Comparison of ENCODE assay signal across 29 cellular contexts in genomic region chr2:238103465-238104070, GRCh38. TPM values are rescaled to one million over a fixed set of nuclear protein-coding genes. Genes with fewer than 3 reads are reported as not detected.
DNase-seq lines count a peak whose midpoint lies in the region; ATAC-seq, FAIRE-seq and TF ChIP-seq lines count a peak whose summit lies in the region.
"Had no signal": no experiment of that assay in that cellular context is flagged by ENCODE, and none has a peak within 500 bp of the region (broad histone marks: within the 10 kb centered on the region; RNA-seq: fewer than 3 reads in every experiment).

No MANE protein-coding gene starts in this region.

- H3K9ac ChIP-seq in kidney (ENCODE audit: low read length in 2 of 2): no peak overlapping the region

- H3K27me3 ChIP-seq in RWPE2 (ENCODE audit: insufficient read depth, poor library complexity, severe bottlenecking) (no peaks in the 10 kb centered on the region), stomach (peaks cover 0 to 9% (median 0%) of the 10 kb centered on the region in 3 donors)
- H3K27me3 ChIP-seq: breast epithelium, esophagus muscularis mucosa had no signal

- FAIRE-seq in kidney (lab: Jason Lieb, UNC): no peak
- FAIRE-seq: colon, G401.6, GM19239 had no signal

- no peak overlapping the region for H3K4me3 ChIP-seq in RWPE2 (ENCODE audit: severe bottlenecking)
- no peak overlapping the region for H3K4me3 ChIP-seq in kidney (ENCODE audit: low read length in 2 of 2)
- no peak overlapping the region for H3K4me3 ChIP-seq in stomach
- no peak overlapping the region for H3K4me3 ChIP-seq in foreskin fibroblast (ENCODE audit: low read depth in 1 of 2, low read length in 2 of 2)
- H3K4me3 ChIP-seq: breast epithelium, esophagus muscularis mucosa, left lung, psoas muscle had no signal

- peaks cover 5% of the 10 kb centered on the region for H3K4me1 Mint-ChIP-seq in activated naive CD8-positive, alpha-beta T cell treated with anti-CD3 and anti-CD28 coated beads, Interleukin-2, amount 10 ng/mL, durations not matched to agents 7 days and 5 days
- peaks cover 3% of the 10 kb centered on the region for H3K4me1 Mint-ChIP-seq in activated naive CD8-positive, alpha-beta T cell treated with anti-CD3 and anti-CD28 coated beads for 36 hours

- intact Hi-C loops in kidney (cut with DNase I): no loop called here
- intact Hi-C loops in stomach (cut with DNase I; ENCODE audit: low total_unique reads): no loop called here

- H3K4me1 ChIP-seq in RWPE2 (ENCODE audit: insufficient read depth, poor library complexity, severe bottlenecking) (no peaks in the 10 kb centered on the region), kidney (ENCODE audit: control insufficient read depth in 1 of 2, insufficient read depth in 1 of 2, low read depth in 1 of 2, low read length in 2 of 2) (peaks cover 0 to 6% of the 10 kb centered on the region in 2 donors), stomach (peaks cover 0 to 31% (median 13%) of the 10 kb centered on the region in 4 donors)
- H3K4me1 ChIP-seq: breast epithelium, left lung had no signal

- 84 to 94% (median 90%) methylated on average over 10 to 11 of the region's 11 CpGs for WGBS in stomach, 5 donors

- POLR2A ChIA-PET in activated naive CD8-positive, alpha-beta T cell treated with anti-CD3 and anti-CD28 coated beads, Interleukin-2, amount 10 ng/mL, durations not matched to agents 7 days and 5 days (lab: Charles Lee): no interaction called here

- H3K9me3 ChIP-seq in RWPE2 (ENCODE audit: severe bottlenecking) (no peaks in the 10 kb centered on the region), kidney (ENCODE audit: control insufficient read depth in 1 of 2, low read length in 2 of 2) (no peaks in the 10 kb centered on the region), stomach (no peaks in the 10 kb centered on the region)
- H3K9me3 ChIP-seq: breast epithelium, esophagus muscularis mucosa, left lung, psoas muscle had no signal

- no peak overlapping the region for H3K4me3 Mint-ChIP-seq in activated naive CD8-positive, alpha-beta T cell treated with anti-CD3 and anti-CD28 coated beads, Interleukin-2, amount 10 ng/mL, durations not matched to agents 7 days and 5 days
- no peak overlapping the region for H3K4me3 Mint-ChIP-seq in activated naive CD8-positive, alpha-beta T cell treated with anti-CD3 and anti-CD28 coated beads for 36 hours
- H3K4me3 Mint-ChIP-seq: activated CD4-positive, alpha-beta T cell treated with anti-CD3 and anti-CD28 coated beads, Interleukin-2, amount 10 ng/mL, durations not matched to agents 24 days and 14 days; immature natural killer cell had no signal

- no peaks in the 10 kb centered on the region for H3K36me3 ChIP-seq in RWPE2 (ENCODE audit: low read depth)
- H3K36me3 ChIP-seq in kidney (ENCODE audit: control insufficient read depth in 1 of 2, insufficient read depth in 2 of 2, low read length in 2 of 2): no peaks in the 10 kb centered on the region
- H3K36me3 ChIP-seq in stomach: no peaks in the 10 kb centered on the region
- H3K36me3 ChIP-seq: breast epithelium, esophagus muscularis mucosa, left lung, WERI-Rb-1 had no signal

- no peaks in the 10 kb centered on the region for H3K36me3 Mint-ChIP-seq in activated naive CD8-positive, alpha-beta T cell treated with anti-CD3 and anti-CD28 coated beads, Interleukin-2, amount 10 ng/mL, durations not matched to agents 7 days and 5 days
- peaks cover 4% of the 10 kb centered on the region for H3K36me3 Mint-ChIP-seq in activated naive CD8-positive, alpha-beta T cell treated with anti-CD3 and anti-CD28 coated beads for 36 hours
- H3K36me3 Mint-ChIP-seq: immature natural killer cell had no signal

- H3K27me3 Mint-ChIP-seq in activated naive CD8-positive, alpha-beta T cell treated with anti-CD3 and anti-CD28 coated beads, Interleukin-2, amount 10 ng/mL, durations not matched to agents 7 days and 5 days: no peaks in the 10 kb centered on the region
- H3K27me3 Mint-ChIP-seq in activated naive CD8-positive, alpha-beta T cell treated with anti-CD3 and anti-CD28 coated beads for 36 hours: no peaks in the 10 kb centered on the region
- H3K27me3 Mint-ChIP-seq: activated CD4-positive, alpha-beta T cell treated with anti-CD3 and anti-CD28 coated beads, Interleukin-2, amount 10 ng/mL, durations not matched to agents 24 days and 14 days had no signal

- no peak overlapping the region for H3K27ac ChIP-seq in RWPE2 (ENCODE audit: poor library complexity, severe bottlenecking)
- no peak overlapping the region for H3K27ac ChIP-seq in kidney (ENCODE audit: low read depth in 2 of 2, low read length in 2 of 2)
- H3K27ac ChIP-seq in stomach: no peak overlapping the region
- H3K27ac ChIP-seq: breast epithelium, esophagus muscularis mucosa, left lung, psoas muscle had no signal

- TF ChIP-seq CTCF in RWPE2 (IDR thresholded peaks at IDR 0.05; ENCODE audit: poor library complexity, severe bottlenecking) (no peak), kidney (IDR thresholded peaks at IDR 0.05; ENCODE audit: borderline replicate concordance, extremely low read depth, insufficient read depth) (no peak), stomach (IDR thresholded peaks at IDR 0.05) (no peak), foreskin fibroblast (IDR thresholded peaks at IDR 0.05; ENCODE audit: low read depth, low read length) (no peak)

- no peak for TF ChIP-seq POLR2A in stomach (IDR thresholded peaks at IDR 0.05)

- DNase-seq in activated naive CD8-positive, alpha-beta T cell treated with anti-CD3 and anti-CD28 coated beads, Interleukin-2, amount 10 ng/mL, durations not matched to agents 7 days and 5 days: peak; percentile 27
- no peak for DNase-seq in activated naive CD8-positive, alpha-beta T cell treated with anti-CD3 and anti-CD28 coated beads for 36 hours
- peak; percentile 47 for DNase-seq in RWPE2 (ENCODE audit: low spot score)
- DNase-seq in kidney: peak; percentile 59
- DNase-seq in stomach: peak; percentile 23
- DNase-seq in foreskin fibroblast: no peak
- no peak for DNase-seq in activated gamma-delta T cell (lab: John Stamatoyannopoulos, UW)
- DNase-seq in NCI-H2196 treated with DMSO at 0.1 percent for 48 hours (lab: John Stamatoyannopoulos, UW; ENCODE audit: unreplicated experiment): no peak
- DNase-seq: activated CD4-positive, alpha-beta T cell treated with anti-CD3 and anti-CD28 coated beads, Interleukin-2, amount 10 ng/mL, durations not matched to agents 24 days and 14 days; amygdala; foreskin melanocyte; immature natural killer cell; mesendoderm; NCI-H1092; NCI-H1930; NCI-H526; NK-92 treated with Interleukin-12 subunit alpha and Interleukin-12 subunit beta, amount 100 ng/mL, for 24 hours; PC-3; SW 1271; T1000; WERI-Rb-1 had no signal

- no peak for TF ChIP-seq EP300 in stomach (IDR thresholded peaks at IDR 0.05)

- H3K27ac Mint-ChIP-seq in activated naive CD8-positive, alpha-beta T cell treated with anti-CD3 and anti-CD28 coated beads, Interleukin-2, amount 10 ng/mL, durations not matched to agents 7 days and 5 days: no peak overlapping the region
- H3K27ac Mint-ChIP-seq in activated naive CD8-positive, alpha-beta T cell treated with anti-CD3 and anti-CD28 coated beads for 36 hours: no peak overlapping the region
- H3K27ac Mint-ChIP-seq: activated CD4-positive, alpha-beta T cell treated with anti-CD3 and anti-CD28 coated beads, Interleukin-2, amount 10 ng/mL, durations not matched to agents 24 days and 14 days; immature natural killer cell had no signal

- H3K9me3 Mint-ChIP-seq in activated naive CD8-positive, alpha-beta T cell treated with anti-CD3 and anti-CD28 coated beads, Interleukin-2, amount 10 ng/mL, durations not matched to agents 7 days and 5 days: no peaks in the 10 kb centered on the region
- no peaks in the 10 kb centered on the region for H3K9me3 Mint-ChIP-seq in activated naive CD8-positive, alpha-beta T cell treated with anti-CD3 and anti-CD28 coated beads for 36 hours
- H3K9me3 Mint-ChIP-seq: activated CD4-positive, alpha-beta T cell treated with anti-CD3 and anti-CD28 coated beads, Interleukin-2, amount 10 ng/mL, durations not matched to agents 24 days and 14 days; immature natural killer cell had no signal

- no peak for ATAC-seq in activated naive CD8-positive, alpha-beta T cell treated with anti-CD3 and anti-CD28 coated beads, Interleukin-2, amount 10 ng/mL, durations not matched to agents 7 days and 5 days (ENCODE audit: low read depth)
- no peak for ATAC-seq in RWPE2 (ENCODE audit: low read depth)
- ATAC-seq: HCT116, left lung, PC-3, psoas muscle had no signal

RNA-seq across cellular contexts. Expression of gene ESPNL, which starts 3.4 kb away (rescaled TPM):
- under 1 TPM; 0.09 to 0.11 TPM for total RNA-seq in activated naive CD8-positive, alpha-beta T cell treated with anti-CD3 and anti-CD28 coated beads, Interleukin-2, amount 10 ng/mL, durations not matched to agents 7 days and 5 days
- total RNA-seq in activated naive CD8-positive, alpha-beta T cell treated with anti-CD3 and anti-CD28 coated beads for 36 hours: not detected
- total RNA-seq in kidney: 2.7 TPM
- polyA plus RNA-seq in kidney (ENCODE audit: insufficient read depth, low read depth, low replicate concordance): 0.28 TPM
- 1 to 10 TPM in 1 of 5 donors, under 1 TPM in 1, not detected in 3; 0.73 to 1.3 TPM for total RNA-seq in stomach
- polyA plus RNA-seq in stomach: under 1 TPM; 0.05 to 0.31 (median 0.25) TPM
- total RNA-seq: PC-3 had no signal
- polyA plus RNA-seq: immature natural killer cell had no signal

RNA-seq across cellular contexts. Expression of gene KLHL30, which starts 34.9 kb away (rescaled TPM):
- not detected for total RNA-seq in activated naive CD8-positive, alpha-beta T cell treated with anti-CD3 and anti-CD28 coated beads, Interleukin-2, amount 10 ng/mL, durations not matched to agents 7 days and 5 days
- total RNA-seq in activated naive CD8-positive, alpha-beta T cell treated with anti-CD3 and anti-CD28 coated beads for 36 hours: not detected
- 5.7 TPM for total RNA-seq in kidney
- polyA plus RNA-seq in kidney (ENCODE audit: insufficient read depth, low read depth, low replicate concordance): 0.24 TPM
- total RNA-seq in stomach: 1 to 10 TPM in 2 of 5 donors, under 1 TPM in 1, not detected in 2; 0.29 to 1.7 (median 1.3) TPM
- polyA plus RNA-seq in stomach: under 1 TPM; 0.06 to 0.46 (median 0.15) TPM
- total RNA-seq: activated CD4-positive, alpha-beta T cell treated with anti-CD3 and anti-CD28 coated beads, Interleukin-2, amount 10 ng/mL, durations not matched to agents 24 days and 14 days; PC-3 had no signal
- polyA plus RNA-seq: immature natural killer cell had no signal

RNA-seq across cellular contexts. Expression of gene SCLY, which starts 42.8 kb away (rescaled TPM):
- total RNA-seq in activated naive CD8-positive, alpha-beta T cell treated with anti-CD3 and anti-CD28 coated beads, Interleukin-2, amount 10 ng/mL, durations not matched to agents 7 days and 5 days: 10 to 100 TPM; 27.8 to 30.6 TPM
- total RNA-seq in activated naive CD8-positive, alpha-beta T cell treated with anti-CD3 and anti-CD28 coated beads for 36 hours: 10 to 100 TPM; 71.6 to 72.9 TPM
- total RNA-seq in kidney (18.3 TPM), stomach (10 to 100 TPM in 4 of 5 donors, 1 to 10 TPM in 1; 7.2 to 12.8 (median 12.1) TPM)
- polyA plus RNA-seq in kidney (ENCODE audit: insufficient read depth, low read depth, low replicate concordance) (21.9 TPM), stomach (10 to 100 TPM in 1 of 3 donors, 1 to 10 TPM in 2; 5.4 to 11.3 (median 9.9) TPM)

RNA-seq across cellular contexts. Expression of gene ERFE, which starts 55.2 kb away (rescaled TPM):
- under 1 TPM in 1 of 2 experiments, not detected in 1; 0.42 TPM for total RNA-seq in activated naive CD8-positive, alpha-beta T cell treated with anti-CD3 and anti-CD28 coated beads, Interleukin-2, amount 10 ng/mL, durations not matched to agents 7 days and 5 days
- under 1 TPM; 0.27 to 0.34 TPM for total RNA-seq in activated naive CD8-positive, alpha-beta T cell treated with anti-CD3 and anti-CD28 coated beads for 36 hours
- 61.4 TPM for total RNA-seq in kidney
- 1.6 TPM for polyA plus RNA-seq in kidney (ENCODE audit: insufficient read depth, low read depth, low replicate concordance)
- 1 to 10 TPM in 1 of 5 donors, under 1 TPM in 1, not detected in 3; 0.89 to 1.1 TPM for total RNA-seq in stomach
- under 1 TPM in 2 of 3 donors, not detected in 1; 0.13 to 0.75 TPM for polyA plus RNA-seq in stomach

Comparison
In these comparisons a context has a peak if more than half of its experiments do, and no peak if none do; other contexts are left out.
1. DNase-seq: peak in activated naive CD8-positive, alpha-beta T cell treated with anti-CD3 and anti-CD28 coated beads, Interleukin-2, amount 10 ng/mL, durations not matched to agents 7 days and 5 days (single experiment), RWPE2 (single experiment), kidney (single experiment) and stomach (single experiment); none in activated naive CD8-positive, alpha-beta T cell treated with anti-CD3 and anti-CD28 coated beads for 36 hours (single experiment), foreskin fibroblast (0 of 2), activated gamma-delta T cell (single experiment) and NCI-H2196 treated with DMSO at 0.1 percent for 48 hours (single experiment).